ENCODE assay signal across 9 cellular contexts in the genomic region with DNA sequence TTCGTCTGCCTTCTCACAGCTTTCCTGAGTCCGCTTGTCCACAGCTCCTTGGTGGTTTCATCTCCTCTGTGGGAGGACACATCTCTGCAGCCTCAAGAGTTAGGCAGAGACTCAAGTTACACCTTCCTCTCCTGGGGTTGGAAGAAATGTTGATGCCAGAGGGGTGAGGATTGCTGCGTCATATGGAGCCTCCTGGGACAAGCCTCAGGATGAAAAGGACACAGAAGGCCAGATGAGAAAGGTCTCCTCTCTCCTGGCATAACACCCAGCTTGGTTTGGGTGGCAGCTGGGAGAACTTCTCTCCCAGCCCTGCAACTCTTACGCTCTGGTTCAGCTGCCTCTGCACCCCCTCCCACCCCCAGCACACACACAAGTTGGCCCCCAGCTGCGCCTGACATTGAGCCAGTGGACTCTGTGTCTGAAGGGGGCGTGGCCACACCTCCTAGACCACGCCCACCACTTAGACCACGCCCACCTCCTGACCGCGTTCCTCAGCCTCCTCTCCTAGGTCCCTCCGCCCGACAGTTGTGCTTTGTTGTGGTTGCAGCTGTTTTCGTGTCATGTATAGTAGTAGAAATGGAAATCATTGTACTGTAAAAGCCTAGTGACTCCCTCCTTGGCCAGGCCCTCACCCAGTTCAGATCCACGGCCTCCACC. TPM values are rescaled to one million over a fixed set of nuclear protein-coding genes. Genes with fewer than 3 reads are reported as not detected.
DNase-seq lines count a peak whose midpoint lies in the region; ATAC-seq, FAIRE-seq and TF ChIP-seq lines count a peak whose summit lies in the region.
"Had no signal": no experiment of that assay in that cellular context is flagged by ENCODE, and none has a peak within 500 bp of the region (broad histone marks: within the 10 kb centered on the region; RNA-seq: fewer than 3 reads in every experiment).

No MANE protein-coding gene starts in this region.

- intact Hi-C loops in naive thymus-derived CD4-positive, alpha-beta T cell (cut with micrococcal nuclease): loop anchor here (1.0 to 5.0 kb wide), 3 partner anchors 12 to 295 kb away; a partner anchor contains a TSS

- DNase-seq in GM13976 (ENCODE audit: low spot score) (peak; percentile 92), RKO (ENCODE audit: low spot score) (peak; percentile 36), urothelium cell line (ENCODE audit: low spot score) (peak; percentile 80), GF-D8 (lab: John Stamatoyannopoulos, UW) (no peak), foreskin keratinocyte (no peak), inferior parietal cortex (ENCODE audit: extremely low spot score) (no peak)
- peak; percentile 65 to 69 for DNase-seq in activated T-helper 1 cell treated with anti-CD3 and anti-CD28 coated beads, Interleukin-2, amount 50 U/mL, for 16 hours (ENCODE audit: low read depth in 1 of 2, low spot score in 1 of 2)
- DNase-seq in naive thymus-derived CD4-positive, alpha-beta T cell: peak; percentile 61 to 86 (median 83)

- FAIRE-seq in urothelium cell line (lab: Jason Lieb, UNC): peak; percentile 62
- FAIRE-seq: frontal cortex had no signal

- TF ChIP-seq CTCF in GM13976 (IDR thresholded peaks at IDR 0.05; ENCODE audit: borderline replicate concordance, control extremely low read depth, extremely low read depth, insufficient read depth, missing control alignments) (no peak), foreskin keratinocyte (conservative IDR thresholded peaks at IDR 0.05) (no peak)

- ATAC-seq in naive thymus-derived CD4-positive, alpha-beta T cell: peak; percentile 99
- ATAC-seq in foreskin keratinocyte: no peak

- peaks cover 14 to 21% (median 19%) of the 10 kb centered on the region in 7 donors for H3K4me1 Mint-ChIP-seq in naive thymus-derived CD4-positive, alpha-beta T cell

- no peaks in the 10 kb centered on the region for H3K9me3 Mint-ChIP-seq in naive thymus-derived CD4-positive, alpha-beta T cell

- H3K36me3 Mint-ChIP-seq in naive thymus-derived CD4-positive, alpha-beta T cell: no peaks in the 10 kb centered on the region

- peak overlapping the region; percentile 35 to 72 (median 56) for H3K4me3 Mint-ChIP-seq in naive thymus-derived CD4-positive, alpha-beta T cell

- no peaks in the 10 kb centered on the region for H3K27me3 ChIP-seq in naive thymus-derived CD4-positive, alpha-beta T cell (ENCODE audit: control insufficient read depth in 2 of 2, insufficient read depth in 2 of 2, low read length in 2 of 2)
- peaks cover 47% of the 10 kb centered on the region for H3K27me3 ChIP-seq in foreskin keratinocyte

- CTCF ChIA-PET in naive thymus-derived CD4-positive, alpha-beta T cell (lab: Charles Lee): interaction anchor here (1.7 kb wide), 1 partner anchor 18 kb away, joined by 3 read pairs; no protein-coding TSS in a partner anchor

- H3K4me1 ChIP-seq in naive thymus-derived CD4-positive, alpha-beta T cell (ENCODE audit: control insufficient read depth in 2 of 2, insufficient read depth in 2 of 2, low read length in 2 of 2): peaks cover 8 to 15% of the 10 kb centered on the region in 2 donors
- H3K4me1 ChIP-seq in foreskin keratinocyte: no peaks in the 10 kb centered on the region

- in situ Hi-C loops in GM13976 (cut with MboI; ENCODE audit: low sequenced_read_pairs, unreplicated experiment): no loop called here

- H3K27ac ChIP-seq in naive thymus-derived CD4-positive, alpha-beta T cell (ENCODE audit: low read depth, low read length): no peak overlapping the region
- H3K27ac ChIP-seq in foreskin keratinocyte: no peak overlapping the region

- H3K36me3 ChIP-seq in naive thymus-derived CD4-positive, alpha-beta T cell (ENCODE audit: control insufficient read depth in 2 of 3, insufficient read depth in 3 of 3, low read length in 3 of 3): no peaks in the 10 kb centered on the region

- peak overlapping the region; percentile 48 for H3K4me3 ChIP-seq in naive thymus-derived CD4-positive, alpha-beta T cell (ENCODE audit: low read length)

- H3K27me3 Mint-ChIP-seq in naive thymus-derived CD4-positive, alpha-beta T cell: peaks cover 0 to 8% (median 0%) of the 10 kb centered on the region in 5 donors

- POLR2A ChIA-PET in naive thymus-derived CD4-positive, alpha-beta T cell (lab: Charles Lee): interaction anchor here (0.6 to 1.4 kb wide), 3 partner anchors 14 to 177 kb away, joined by 3 read pairs; no protein-coding TSS in a partner anchor

- H3K27ac Mint-ChIP-seq in naive thymus-derived CD4-positive, alpha-beta T cell: peak overlapping the region in 7 of 9 donors; percentile 5 to 85 (median 40)

- H3K9me3 ChIP-seq in naive thymus-derived CD4-positive, alpha-beta T cell (ENCODE audit: control insufficient read depth in 2 of 3, low read length in 3 of 3): no peaks in the 10 kb centered on the region

RNA-seq across cellular contexts. Expression of a gene that starts 11.7 kb away (rescaled TPM):
- 1 to 10 TPM in 1 of 5 experiments, under 1 TPM in 1, not detected in 3; 0.24 to 1.4 TPM for total RNA-seq in naive thymus-derived CD4-positive, alpha-beta T cell
- polyA plus RNA-seq in naive thymus-derived CD4-positive, alpha-beta T cell: under 1 TPM in 1 of 2 donors, not detected in 1; 0.05 TPM
- 0.07 TPM in 2 replicates for total RNA-seq in foreskin keratinocyte
- polyA plus RNA-seq in foreskin keratinocyte: 0.06 and 0.10 TPM in 2 replicates

Comparison
In these comparisons a context has a peak if more than half of its experiments do, and no peak if none do; other contexts are left out.
1. DNase-seq: peak in GM13976 (single experiment), RKO (single experiment), activated T-helper 1 cell treated with anti-CD3 and anti-CD28 coated beads, Interleukin-2, amount 50 U/mL, for 16 hours (2 of 2), naive thymus-derived CD4-positive, alpha-beta T cell (9 of 9) and urothelium cell line (single experiment); none in GF-D8 (single experiment), foreskin keratinocyte (0 of 2) and inferior parietal cortex (single experiment).